8 cellular contexts compared by ENCODE assay signal in genomic region chr11:27209562-27210005, GRCh38.
DNase-seq lines count a peak whose midpoint lies in the region; ATAC-seq and TF ChIP-seq lines count a peak whose summit lies in the region.

No MANE protein-coding gene starts in this region.

- ATAC-seq in HG02763 (IDR thresholded peaks at IDR 0.05; ENCODE audit: unreplicated experiment) = peak; percentile 38
- no peak for ATAC-seq in thoracic aorta (ENCODE audit: insufficient number of reproducible peaks, low FRiP score, low read depth)
- ATAC-seq in activated CD4-positive, alpha-beta T cell treated with anti-CD3 and anti-CD28 coated beads for 36 hours = no peak

- H3K36me3 ChIP-seq in thoracic aorta (no peaks in the 10 kb centered on the region), OCI-LY7 (ENCODE audit: insufficient read depth, low read length) (no peaks in the 10 kb centered on the region)

- CTCF ChIA-PET in OCI-LY7 (lab: Charles Lee; ENCODE audit: unreplicated experiment) = no interaction called here
- CTCF ChIA-PET in activated CD4-positive, alpha-beta T cell treated with anti-CD3 and anti-CD28 coated beads for 36 hours (lab: Charles Lee) = interaction anchor here (1.6 kb wide), 1 partner anchor 276 kb away, joined by 3 read pairs; no protein-coding TSS in a partner anchor
- CTCF ChIA-PET in GM10248 (lab: Yijun Ruan, JAX) = interaction anchor here (1.1 to 2.7 kb wide), 3 partner anchors 12 to 290 kb away, joined by 3 to 16 read pairs (median 4); no protein-coding TSS in a partner anchor

- H3K9me3 ChIP-seq in thoracic aorta (no peaks in the 10 kb centered on the region), OCI-LY7 (ENCODE audit: low read length) (no peaks in the 10 kb centered on the region)

- intact Hi-C loops in OCI-LY7 (cut with micrococcal nuclease; ENCODE audit: unreplicated experiment) = loop anchor here (10.0 kb wide), 1 partner anchor 155 kb away; the partner anchor contains the start of gene CCDC34
- intact Hi-C loops in activated CD4-positive, alpha-beta T cell treated with anti-CD3 and anti-CD28 coated beads for 36 hours (cut with DNase I, micrococcal nuclease) = no loop called here

- H3K79me2 ChIP-seq in OCI-LY7 (ENCODE audit: insufficient read depth, low read depth, low read length) = no peaks in the 10 kb centered on the region

- no peaks in the 10 kb centered on the region for H3K27me3 ChIP-seq in thoracic aorta (replicated peaks; ENCODE audit: insufficient read depth)

- H3K36me3 Mint-ChIP-seq in activated CD4-positive, alpha-beta T cell treated with anti-CD3 and anti-CD28 coated beads for 36 hours (ENCODE audit: low read depth) = no peaks in the 10 kb centered on the region

- TF ChIP-seq CTCF in thoracic aorta (IDR thresholded peaks at IDR 0.05) = no peak
- TF ChIP-seq CTCF in OCI-LY7 (conservative IDR thresholded peaks at IDR 0.05; ENCODE audit: low read length) = no peak
- TF ChIP-seq CTCF in GM10248 (IDR thresholded peaks at IDR 0.05; ENCODE audit: control extremely low read depth, extremely low read depth, low read depth, missing control alignments) = no peak

- H3K4me1 Mint-ChIP-seq in activated CD4-positive, alpha-beta T cell treated with anti-CD3 and anti-CD28 coated beads for 36 hours = no peaks in the 10 kb centered on the region

- peaks cover 2% of the 10 kb centered on the region for H3K27me3 Mint-ChIP-seq in activated CD4-positive, alpha-beta T cell treated with anti-CD3 and anti-CD28 coated beads for 36 hours

- H3K9me3 Mint-ChIP-seq in activated CD4-positive, alpha-beta T cell treated with anti-CD3 and anti-CD28 coated beads for 36 hours (ENCODE audit: low read depth) = no peaks in the 10 kb centered on the region

- H3K9me2 ChIP-seq in OCI-LY7 (ENCODE audit: insufficient read depth, low read length) = no peaks in the 10 kb centered on the region

- H3K27ac ChIP-seq in thoracic aorta (no peak overlapping the region), OCI-LY7 (ENCODE audit: low read depth, low read length, poor library complexity, severe bottlenecking) (no peak overlapping the region)

- DNase-seq in DMS79 (lab: John Stamatoyannopoulos, UW) (peak; percentile 93), NCI-H524 (lab: John Stamatoyannopoulos, UW) (peak; percentile 43 to 85), fibroblast of the conjunctiva (ENCODE audit: low read depth) (peak; percentile 64), thoracic aorta (ENCODE audit: low spot score) (peak; percentile 31), OCI-LY7 (ENCODE audit: low spot score) (no peak), GM10248 (ENCODE audit: extremely low spot score) (no peak)
- DNase-seq in activated CD4-positive, alpha-beta T cell treated with anti-CD3 and anti-CD28 coated beads for 36 hours = no peak

- H3K4me1 ChIP-seq in thoracic aorta (ENCODE audit: control insufficient read depth in 1 of 2, low read depth in 2 of 2) (peaks cover 10 to 23% of the 10 kb centered on the region in 2 donors), OCI-LY7 (ENCODE audit: insufficient read depth, low read length, poor library complexity, severe bottlenecking) (no peaks in the 10 kb centered on the region)

- no peak overlapping the region for H3K4me2 ChIP-seq in OCI-LY7 (ENCODE audit: low read length)

- BruUV-seq in OCI-LY7 (replicated peaks; lab: Mats Ljungman, UMichigan) = no TSS peak

- H2AFZ ChIP-seq in OCI-LY7 (ENCODE audit: low read length) = no peak overlapping the region

- no peak overlapping the region for H3K4me3 Mint-ChIP-seq in activated CD4-positive, alpha-beta T cell treated with anti-CD3 and anti-CD28 coated beads for 36 hours

- no peaks in the 10 kb centered on the region for H4K20me1 ChIP-seq in OCI-LY7 (ENCODE audit: insufficient read depth, low read length)

- POLR2A ChIA-PET in OCI-LY7 (lab: Charles Lee) (interaction anchor here (1.1 kb wide), 1 partner anchor 276 kb away, joined by 4 read pairs; no protein-coding TSS in a partner anchor), GM10248 (lab: Yijun Ruan, JAX) (interaction anchor here (0.7 kb wide), 1 partner anchor 189 kb away, joined by 5 read pairs; no protein-coding TSS in a partner anchor)
- POLR2A ChIA-PET in activated CD4-positive, alpha-beta T cell treated with anti-CD3 and anti-CD28 coated beads for 36 hours (lab: Charles Lee) = no interaction called here

- no peak overlapping the region for H3K27ac Mint-ChIP-seq in activated CD4-positive, alpha-beta T cell treated with anti-CD3 and anti-CD28 coated beads for 36 hours

- H3K4me3 ChIP-seq in thoracic aorta (no peak overlapping the region), OCI-LY7 (ENCODE audit: low read depth, low read length, poor library complexity, severe bottlenecking) (no peak overlapping the region)

Comparison
In these comparisons a context has a peak if more than half of its experiments do, and no peak if none do; other contexts are left out.
1. DNase-seq: peak in DMS79 (single experiment), NCI-H524 (2 of 2), fibroblast of the conjunctiva (single experiment) and thoracic aorta (single experiment); none in OCI-LY7 (single experiment), activated CD4-positive, alpha-beta T cell treated with anti-CD3 and anti-CD28 coated beads for 36 hours (single experiment) and GM10248 (single experiment).